Comparison of ENCODE assay signal across 26 cellular contexts in the genomic region with DNA sequence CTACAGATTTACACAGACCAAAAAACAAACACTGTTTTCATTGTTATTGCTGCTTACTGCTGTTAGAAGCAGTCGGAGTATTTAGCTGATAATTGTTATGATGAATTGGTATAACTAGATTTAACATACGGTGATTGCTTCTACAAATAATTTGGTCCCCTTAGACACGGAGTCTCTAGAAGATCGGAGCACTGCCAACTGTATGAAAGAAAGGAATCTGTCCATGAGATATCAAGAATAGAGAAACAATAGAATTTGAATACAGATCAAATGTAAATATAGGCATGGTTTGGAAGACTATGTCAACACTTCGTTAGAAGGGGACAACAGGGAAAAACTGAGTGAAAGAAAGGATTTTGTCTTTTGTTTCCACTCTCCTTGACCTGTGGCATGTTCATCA.
DNase-seq lines count a peak whose midpoint lies in the region; ATAC-seq, FAIRE-seq and TF ChIP-seq lines count a peak whose summit lies in the region.
"Had no signal": no experiment of that assay in that cellular context is flagged by ENCODE, and none has a peak within 500 bp of the region (broad histone marks: within the 10 kb centered on the region; RNA-seq: fewer than 3 reads in every experiment).

No MANE protein-coding gene starts in this region.

- peak in 1 of 2 experiments; percentile 43; a peak in 2 of 6 replicates for ATAC-seq in A549
- ATAC-seq: left colon; naive thymus-derived CD4-positive, alpha-beta T cell; pancreas; right lobe of liver had no signal

- 43% methylated on average over 5 of the region's 5 CpGs for WGBS in A549 (ENCODE audit: missing lambda C conversion rate)

- CTCF ChIA-PET in A549 (lab: Yijun Ruan, JAX), result interaction anchor here (0.6 to 2.2 kb wide), 3 partner anchors 44 to 1911 kb away, joined by 3 to 8 read pairs (median 5); no protein-coding TSS in a partner anchor

- H3K4me2 ChIP-seq in A549, result peak overlapping the region; percentile 36; the same call in 2 of the 3 replicates
- H3K4me2 ChIP-seq: BLaER1 treated with 17β-estradiol and CSF1 and Interleukin-3, amounts not matched to agents 10 nM and 100 nM; PC-9 had no signal

- POLR2A ChIA-PET in A549 (lab: Yijun Ruan, JAX), result interaction anchor here (0.6 kb wide), 1 partner anchor 1608 kb away, joined by 4 read pairs; no protein-coding TSS in a partner anchor

- no peak for TF ChIP-seq EP300 in A549 (IDR thresholded peaks at IDR 0.05)

- DNase-seq in A549 (ENCODE audit: low read depth in 1 of 2, low spot score in 1 of 2), result no peak
- peak; percentile 45 for DNase-seq in LNCaP clone FGC (ENCODE audit: low read depth)
- DNase-seq in NCI-H748 treated with DMSO at 0.1 percent for 48 hours (lab: John Stamatoyannopoulos, UW), result peak; percentile 67
- no peak for DNase-seq in kidney glomerular epithelial cell (lab: John Stamatoyannopoulos, UW)
- no peak for DNase-seq in ecto neural progenitor cell (ENCODE audit: low spot score)
- no peak for DNase-seq in hypothalamus (lab: John Stamatoyannopoulos, UW)
- no peak for DNase-seq in SHP77 treated with DMSO at 0.1 percent for 48 hours (lab: John Stamatoyannopoulos, UW)
- DNase-seq: ACHN; activated CD4-positive, alpha-beta T cell treated with anti-CD3 and anti-CD28 coated beads, Interleukin-2, amount 50 U/mL, for 48 hours; activated naive CD4-positive, alpha-beta T cell; central memory CD4-positive, alpha-beta T cell; effector CD4-positive, alpha-beta T cell; GF-D8; glutamatergic neuron; GM23248; left colon; mesendoderm; naive thymus-derived CD4-positive, alpha-beta T cell; NCI-H82; pancreas; PC-9; right lobe of liver; SIG-M5; stimulated activated CD4-positive, alpha-beta T cell treated with anti-CD3 and anti-CD28 coated beads, Interleukin-15, amount 100 ng/mL, for 24 hours had no signal

- H3K9me3 ChIP-seq in A549 (no peaks in the 10 kb centered on the region), endocrine pancreas (ENCODE audit: control insufficient read depth, low read length) (no peaks in the 10 kb centered on the region)
- H3K9me3 ChIP-seq: BLaER1 treated with 17β-estradiol and CSF1 and Interleukin-3, amounts not matched to agents 10 nM and 100 nM; pancreas; right lobe of liver had no signal

- TF ChIP-seq RAD21 in A549 (conservative IDR thresholded peaks at IDR 0.05 in 1 of 2, IDR thresholded peaks at IDR 0.05 in 1 of 2), result no peak

- no peak overlapping the region for H3K27ac ChIP-seq in A549
- H3K27ac ChIP-seq: BLaER1 treated with 17β-estradiol and CSF1 and Interleukin-3, amounts not matched to agents 10 nM and 100 nM; GM23248; pancreas; PC-9; right lobe of liver had no signal

- no peaks in the 10 kb centered on the region for H3K27me3 ChIP-seq in endocrine pancreas (ENCODE audit: control insufficient read depth, insufficient read depth, low read length)
- H3K27me3 ChIP-seq: BLaER1 treated with 17β-estradiol and CSF1 and Interleukin-3, amounts not matched to agents 10 nM and 100 nM; pancreas; right lobe of liver had no signal

- H3K4me1 ChIP-seq in A549 (peaks cover 41% of the 10 kb centered on the region), endocrine pancreas (ENCODE audit: control insufficient read depth, insufficient read depth, low read length) (peaks cover 36% of the 10 kb centered on the region)

- H3K9ac ChIP-seq in endocrine pancreas (ENCODE audit: control insufficient read depth, insufficient read depth, low read length), result no peak overlapping the region
- H3K9ac ChIP-seq: BLaER1 treated with 17β-estradiol and CSF1 and Interleukin-3, amounts not matched to agents 10 nM and 100 nM; GM23248 had no signal

- TF ChIP-seq POLR2A in A549 (IDR thresholded peaks at IDR 0.05; ENCODE audit: low read length), result no peak

- H3K4me3 ChIP-seq in A549 (no peak overlapping the region), LNCaP clone FGC (ENCODE audit: low read depth, low read length) (no peak overlapping the region), endocrine pancreas (ENCODE audit: control insufficient read depth, insufficient read depth, low read length) (peak overlapping the region; percentile 18)
- H3K4me3 ChIP-seq: BLaER1 treated with 17β-estradiol and CSF1 and Interleukin-3, amounts not matched to agents 10 nM and 100 nM; GM23248; pancreas; PC-9; right lobe of liver had no signal

- FAIRE-seq in A549 (lab: Jason Lieb, UNC), result no peak

- H3K36me3 ChIP-seq in endocrine pancreas (ENCODE audit: control insufficient read depth, insufficient read depth, low read length), result no peaks in the 10 kb centered on the region
- H3K36me3 ChIP-seq: pancreas, right lobe of liver had no signal

- no peak for TF ChIP-seq CTCF in A549 (IDR thresholded peaks at IDR 0.05)
- no peak for TF ChIP-seq CTCF in LNCaP clone FGC (IDR thresholded peaks at IDR 0.05; ENCODE audit: control insufficient read depth, extremely low read depth, insufficient read depth)

TF ChIP-seq in A549, 52 proteins besides CTCF, POLR2A, EP300 and RAD21:
- TF ChIP-seq ZC3H11A (IDR thresholded peaks at IDR 0.05) (no peak), MAFK (IDR thresholded peaks at IDR 0.05; ENCODE audit: partially characterized antibody) (no peak), MAZ (IDR thresholded peaks at IDR 0.05; ENCODE audit: borderline replicate concordance, low read depth, low read length) (no peak), PHF8 (IDR thresholded peaks at IDR 0.05; ENCODE audit: borderline replicate concordance, low read depth) (no peak), FOSB (CRISPR knock-in tag; IDR thresholded peaks at IDR 0.05) (no peak), FOSL2 (IDR thresholded peaks at IDR 0.05) (no peak), FOSL2 (CRISPR knock-in tag; IDR thresholded peaks at IDR 0.05) (no peak), NPAS2 (CRISPR knock-in tag; IDR thresholded peaks at IDR 0.05; ENCODE audit: borderline replicate concordance) (no peak), GATA3 (IDR thresholded peaks at IDR 0.05; ENCODE audit: borderline replicate concordance) (no peak), FOXS1 (CRISPR knock-in tag; IDR thresholded peaks at IDR 0.05) (no peak), POLR2AphosphoS2 (conservative IDR thresholded peaks at IDR 0.05; ENCODE audit: low read length) (no peak), BHLHE40 (IDR thresholded peaks at IDR 0.05; ENCODE audit: low read depth, low read length) (no peak), CHD2 (IDR thresholded peaks at IDR 0.05; ENCODE audit: low read length, partially characterized antibody) (no peak), RFX5 (IDR thresholded peaks at IDR 0.05) (no peak), SREBF2 (IDR thresholded peaks at IDR 0.05) (no peak), RARB (CRISPR knock-in tag; IDR thresholded peaks at IDR 0.05) (no peak), CBX2 (IDR thresholded peaks at IDR 0.05; ENCODE audit: borderline replicate concordance, low read depth) (no peak)
- TF ChIP-seq, protein P1, sequence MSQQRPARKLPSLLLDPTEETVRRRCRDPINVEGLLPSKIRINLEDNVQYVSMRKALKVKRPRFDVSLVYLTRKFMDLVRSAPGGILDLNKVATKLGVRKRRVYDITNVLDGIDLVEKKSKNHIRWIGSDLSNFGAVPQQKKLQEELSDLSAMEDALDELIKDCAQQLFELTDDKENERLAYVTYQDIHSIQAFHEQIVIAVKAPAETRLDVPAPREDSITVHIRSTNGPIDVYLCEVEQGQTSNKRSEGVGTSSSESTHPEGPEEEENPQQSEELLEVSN (IDR thresholded peaks at IDR 0.05; ENCODE audit: borderline replicate concordance, low read depth), result no peak
- TF ChIP-seq, protein P2, sequence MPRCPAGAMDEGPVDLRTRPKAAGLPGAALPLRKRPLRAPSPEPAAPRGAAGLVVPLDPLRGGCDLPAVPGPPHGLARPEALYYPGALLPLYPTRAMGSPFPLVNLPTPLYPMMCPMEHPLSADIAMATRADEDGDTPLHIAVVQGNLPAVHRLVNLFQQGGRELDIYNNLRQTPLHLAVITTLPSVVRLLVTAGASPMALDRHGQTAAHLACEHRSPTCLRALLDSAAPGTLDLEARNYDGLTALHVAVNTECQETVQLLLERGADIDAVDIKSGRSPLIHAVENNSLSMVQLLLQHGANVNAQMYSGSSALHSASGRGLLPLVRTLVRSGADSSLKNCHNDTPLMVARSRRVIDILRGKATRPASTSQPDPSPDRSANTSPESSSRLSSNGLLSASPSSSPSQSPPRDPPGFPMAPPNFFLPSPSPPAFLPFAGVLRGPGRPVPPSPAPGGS (IDR thresholded peaks at IDR 0.05), result no peak
- TF ChIP-seq, protein P3, sequence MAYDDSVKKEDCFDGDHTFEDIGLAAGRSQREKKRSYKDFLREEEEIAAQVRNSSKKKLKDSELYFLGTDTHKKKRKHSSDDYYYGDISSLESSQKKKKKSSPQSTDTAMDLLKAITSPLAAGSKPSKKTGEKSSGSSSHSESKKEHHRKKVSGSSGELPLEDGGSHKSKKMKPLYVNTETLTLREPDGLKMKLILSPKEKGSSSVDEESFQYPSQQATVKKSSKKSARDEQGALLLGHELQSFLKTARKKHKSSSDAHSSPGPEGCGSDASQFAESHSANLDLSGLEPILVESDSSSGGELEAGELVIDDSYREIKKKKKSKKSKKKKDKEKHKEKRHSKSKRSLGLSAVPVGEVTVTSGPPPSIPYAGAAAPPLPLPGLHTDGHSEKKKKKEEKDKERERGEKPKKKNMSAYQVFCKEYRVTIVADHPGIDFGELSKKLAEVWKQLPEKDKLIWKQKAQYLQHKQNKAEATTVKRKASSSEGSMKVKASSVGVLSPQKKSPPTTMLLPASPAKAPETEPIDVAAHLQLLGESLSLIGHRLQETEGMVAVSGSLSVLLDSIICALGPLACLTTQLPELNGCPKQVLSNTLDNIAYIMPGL (CRISPR knock-in tag; IDR thresholded peaks at IDR 0.05; ENCODE audit: borderline replicate concordance), result no peak

Comparison
In these comparisons a context has a peak if more than half of its experiments do, and no peak if none do; other contexts are left out.
1. DNase-seq: peak in LNCaP clone FGC (single experiment) and NCI-H748 treated with DMSO at 0.1 percent for 48 hours (single experiment); none in A549 (0 of 2), kidney glomerular epithelial cell (single experiment), ecto neural progenitor cell (single experiment), hypothalamus (0 of 51) and SHP77 treated with DMSO at 0.1 percent for 48 hours (single experiment).